8 cellular contexts compared by ENCODE assay signal in the genomic region with DNA sequence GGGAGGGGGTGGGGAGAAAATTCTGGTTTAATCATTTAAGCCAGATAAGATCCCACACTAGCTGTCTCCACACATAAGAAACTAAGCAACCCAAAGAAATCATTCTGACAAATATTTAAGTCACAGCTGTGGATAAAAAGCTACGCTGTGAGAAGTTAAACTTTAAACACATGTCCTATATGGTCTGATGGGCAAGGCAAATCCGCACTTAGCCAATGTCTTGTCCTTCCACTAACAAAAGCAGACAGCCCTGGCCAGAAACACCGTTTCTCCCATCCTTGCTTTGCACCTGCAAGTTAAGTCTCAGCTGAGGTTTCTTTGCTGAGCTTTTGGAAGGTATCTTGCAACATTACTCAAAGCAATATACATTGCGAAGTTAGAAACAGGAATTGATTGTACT.
DNase-seq lines count a peak whose midpoint lies in the region; ATAC-seq and TF ChIP-seq lines count a peak whose summit lies in the region.

No MANE protein-coding gene starts in this region.

- no TSS peak for BruUV-seq in IMR-90 (replicated peaks; lab: Mats Ljungman, UMichigan)

- H3K18ac ChIP-seq in IMR-90 (ENCODE audit: low read depth, low read length): peak overlapping the region; percentile 13; the same call in 1 of the 2 replicates

- CTCF ChIA-PET in IMR-90 (lab: Yijun Ruan, JAX): interaction anchor here (0.8 to 2.7 kb wide), 7 partner anchors 10 to 347 kb away, joined by 3 to 12 read pairs (median 3); no protein-coding TSS in a partner anchor

- H3K27me3 ChIP-seq in GM06990 (replicated peaks; ENCODE audit: control insufficient read depth, insufficient read depth, low read length): no peaks in the 10 kb centered on the region
- no peaks in the 10 kb centered on the region for H3K27me3 ChIP-seq in IMR-90 (ENCODE audit: control insufficient read depth, insufficient read depth, low read length)
- no peaks in the 10 kb centered on the region for H3K27me3 ChIP-seq in parathyroid adenoma (ENCODE audit: control insufficient read depth, insufficient read depth, low read length)
- H3K27me3 ChIP-seq in adrenal gland: no peaks in the 10 kb centered on the region

- no peak overlapping the region; the same call in 1 of the 2 replicates for H3K4ac ChIP-seq in IMR-90 (ENCODE audit: low read depth, low read length)

- H2AK9ac ChIP-seq in IMR-90 (replicated peaks; ENCODE audit: low read depth, low read length, poor library complexity): no peak overlapping the region

- H3K36me3 ChIP-seq in GM06990 (ENCODE audit: control insufficient read depth, insufficient read depth, low read length) (no peaks in the 10 kb centered on the region), IMR-90 (ENCODE audit: control insufficient read depth, insufficient read depth, low read length) (no peaks in the 10 kb centered on the region; the same call in 1 of the 2 replicates), parathyroid adenoma (ENCODE audit: control insufficient read depth, insufficient read depth, low read length) (no peaks in the 10 kb centered on the region), adrenal gland (replicated peaks in 1 of 2) (no peaks in the 10 kb centered on the region)

- no peak overlapping the region for H2BK20ac ChIP-seq in IMR-90 (ENCODE audit: low read depth, low read length)

- no peaks in the 10 kb centered on the region for H3K79me2 ChIP-seq in parathyroid adenoma

- peaks cover 35% of the 10 kb centered on the region for H3K4me1 ChIP-seq in IMR-90 (ENCODE audit: control insufficient read depth, insufficient read depth, low read length)
- H3K4me1 ChIP-seq in parathyroid adenoma: no peaks in the 10 kb centered on the region
- peaks cover 22 to 26% of the 10 kb centered on the region in 2 donors for H3K4me1 ChIP-seq in adrenal gland (replicated peaks in 1 of 2)

- no peak overlapping the region; the same call in 1 of the 2 replicates for H4K91ac ChIP-seq in IMR-90 (ENCODE audit: insufficient read depth, low read depth, low read length)

- H3K4me2 ChIP-seq in IMR-90 (ENCODE audit: low read depth, low read length) (peak overlapping the region; percentile 99), parathyroid adenoma (ENCODE audit: low read length) (peak overlapping the region; percentile 26)

- 0 out of 4 replicates have a peak overlapping the region, but pooled peaks of 1 of the 2 experiments have one; percentile 1 for H4K8ac ChIP-seq in IMR-90 (ENCODE audit: low read depth in 2 of 2, low read length in 2 of 2)

- H3K9me1 ChIP-seq in IMR-90 (ENCODE audit: insufficient read depth, low read length): peaks cover 16% of the 10 kb centered on the region

- peaks cover 0 to 31% of the 10 kb centered on the region in 2 experiments; a peak in 2 of 4 replicates for H3K79me1 ChIP-seq in IMR-90 (ENCODE audit: low read depth in 1 of 2, low read length in 2 of 2)

- 0 out of 2 replicates have a peak overlapping the region, but pooled peaks have one; percentile 45 for H3K56ac ChIP-seq in IMR-90 (ENCODE audit: extremely low read depth, insufficient read depth, low read length)

- no peak for DNase-seq in GM06990 (ENCODE audit: extremely low read depth, insufficient read length)
- no peak for DNase-seq in IMR-90
- no peak for DNase-seq in choroid plexus epithelial cell (ENCODE audit: low read depth)
- no peak for DNase-seq in Kasumi-1 (lab: John Stamatoyannopoulos, UW)
- no peak for DNase-seq in adrenal gland
- no peak for DNase-seq in H4 (ENCODE audit: low spot score)

- peak overlapping the region; percentile 73; the same call in 1 of the 2 replicates for H3K23ac ChIP-seq in IMR-90 (ENCODE audit: low read depth, low read length)

- no peak for TF ChIP-seq RAD21 in IMR-90 (IDR thresholded peaks at IDR 0.05; ENCODE audit: low read length)

- H3K14ac ChIP-seq in IMR-90 (replicated peaks; ENCODE audit: low read depth, low read length): peak overlapping the region; percentile 47

- peaks cover 58% of the 10 kb centered on the region for H4K20me1 ChIP-seq in IMR-90 (ENCODE audit: insufficient read depth, low read length)

- in situ Hi-C loops in IMR-90 (cut with MboI; ENCODE audit: low sequenced_read_pairs): loop anchor here (25.0 kb wide), 1 partner anchor 482 kb away; no protein-coding TSS in a partner anchor

- POLR2A ChIA-PET in IMR-90 (lab: Charles Lee; ENCODE audit: unreplicated experiment): interaction anchor here (0.5 kb wide), 1 partner anchor 77 kb away, joined by 3 read pairs; no protein-coding TSS in a partner anchor

- H2AK5ac ChIP-seq in IMR-90 (ENCODE audit: low read depth, low read length): peak overlapping the region; percentile 30; the same call in 1 of the 2 replicates

- ATAC-seq in IMR-90 (ENCODE audit: low read depth): no peak
- no peak for ATAC-seq in GM18519 (IDR thresholded peaks at IDR 0.05; ENCODE audit: low FRiP score, unreplicated experiment)

- H2BK120ac ChIP-seq in IMR-90 (ENCODE audit: low read depth, low read length): no peak overlapping the region

- WGBS in IMR-90 (ENCODE audit: extremely low coverage in 2 of 2, insufficient read length in 1 of 2), 2 experiments: no CpG with 5 or more reads among the region's 4 CpGs
- WGBS in adrenal gland, 4 donors: 60 to 73% (median 67%) methylated on average over 4 of the region's 4 CpGs

- H3K9me3 ChIP-seq in IMR-90 (ENCODE audit: control insufficient read depth, insufficient read depth, low read length): no peaks in the 10 kb centered on the region
- no peaks in the 10 kb centered on the region for H3K9me3 ChIP-seq in parathyroid adenoma (ENCODE audit: control insufficient read depth, low read length)
- H3K9me3 ChIP-seq in adrenal gland (replicated peaks in 1 of 3): no peaks in the 10 kb centered on the region

- H2BK5ac ChIP-seq in IMR-90 (ENCODE audit: low read depth, low read length, poor library complexity, severe bottlenecking): peak overlapping the region; percentile 55

- peak; percentile 60 for TF ChIP-seq POLR2A in IMR-90 (IDR thresholded peaks at IDR 0.05; ENCODE audit: low read depth, low read length)
- no peak for TF ChIP-seq POLR2A in adrenal gland (IDR thresholded peaks at IDR 0.05)

- H2BK15ac ChIP-seq in IMR-90 (ENCODE audit: low read depth, low read length): no peak overlapping the region

- H2AFZ ChIP-seq in IMR-90 (replicated peaks; ENCODE audit: low read length, poor library complexity) (no peak overlapping the region), parathyroid adenoma (no peak overlapping the region)

- H3K4me3 ChIP-seq in GM06990 (replicated peaks; ENCODE audit: low read depth, low read length) (peak overlapping the region; percentile 72), IMR-90 (ENCODE audit: insufficient read depth, low read depth, low read length) (peak overlapping the region; percentile 43; the same call in 1 of the 2 replicates), choroid plexus epithelial cell (ENCODE audit: low read depth, low read length) (peak overlapping the region; percentile 82), parathyroid adenoma (ENCODE audit: low read depth, low read length) (peak overlapping the region; percentile 85), adrenal gland (peak overlapping the region in 1 of 4 donors; percentile 55)

- intact Hi-C loops in IMR-90 (cut with micrococcal nuclease): loop anchor here (5.0 kb wide), 1 partner anchor 112 kb away; no protein-coding TSS in a partner anchor
- intact Hi-C loops in adrenal gland (cut with DNase I): no loop called here

- TF ChIP-seq CTCF in GM06990 (IDR thresholded peaks at IDR 0.05; ENCODE audit: insufficient read depth, low read length, poor library complexity, severe bottlenecking) (no peak), IMR-90 (conservative IDR thresholded peaks at IDR 0.05; ENCODE audit: low read depth, low read length) (no peak), choroid plexus epithelial cell (conservative IDR thresholded peaks at IDR 0.05; ENCODE audit: low read depth, low read length) (no peak), parathyroid adenoma (IDR thresholded peaks at IDR 0.05) (no peak), adrenal gland (IDR thresholded peaks at IDR 0.05) (no peak)

- dilution Hi-C loops in IMR-90 (cut with HindIII; ENCODE audit: low sequenced_read_pairs, unreplicated experiment): no loop called here

- H3K27ac ChIP-seq in IMR-90 (ENCODE audit: insufficient read depth, low read length) (peak overlapping the region; percentile 34), parathyroid adenoma (no peak overlapping the region), adrenal gland (peak overlapping the region in 2 of 5 donors; percentile 65 to 87)

- peak overlapping the region; percentile 68 for H3K9ac ChIP-seq in IMR-90 (ENCODE audit: low read depth, low read length)
- H3K9ac ChIP-seq in parathyroid adenoma: no peak overlapping the region

- no peak overlapping the region for H4K5ac ChIP-seq in IMR-90 (ENCODE audit: low read depth, low read length)

TF ChIP-seq in IMR-90, 13 proteins besides CTCF, POLR2A, EP300 and RAD21 (continues in another document):
- TF ChIP-seq SMC3 (IDR thresholded peaks at IDR 0.05; ENCODE audit: low read depth, low read length) (no peak), RCOR1 (IDR thresholded peaks at IDR 0.05; ENCODE audit: insufficient replicate concordance, low read length) (no peak), MXI1 (IDR thresholded peaks at IDR 0.05; ENCODE audit: borderline replicate concordance, low read depth, low read length) (no peak), CHD1 (IDR thresholded peaks at IDR 0.05; ENCODE audit: low read depth, low read length) (no peak), FOS (IDR thresholded peaks at IDR 0.05; ENCODE audit: low read depth, low read length) (no peak), MAZ (IDR thresholded peaks at IDR 0.05; ENCODE audit: borderline replicate concordance, low read depth, low read length) (no peak), NFE2L2 (IDR thresholded peaks at IDR 0.05; ENCODE audit: low read depth, low read length) (no peak), BHLHE40 (IDR thresholded peaks at IDR 0.05; ENCODE audit: low read depth, low read length) (no peak), RFX5 (IDR thresholded peaks at IDR 0.05; ENCODE audit: low read depth, low read length) (no peak), MAFK (IDR thresholded peaks at IDR 0.05; ENCODE audit: low read depth, low read length) (no peak), CEBPB (IDR thresholded peaks at IDR 0.05; ENCODE audit: low read depth, low read length) (no peak)
- TF ChIP-seq, protein P1, sequence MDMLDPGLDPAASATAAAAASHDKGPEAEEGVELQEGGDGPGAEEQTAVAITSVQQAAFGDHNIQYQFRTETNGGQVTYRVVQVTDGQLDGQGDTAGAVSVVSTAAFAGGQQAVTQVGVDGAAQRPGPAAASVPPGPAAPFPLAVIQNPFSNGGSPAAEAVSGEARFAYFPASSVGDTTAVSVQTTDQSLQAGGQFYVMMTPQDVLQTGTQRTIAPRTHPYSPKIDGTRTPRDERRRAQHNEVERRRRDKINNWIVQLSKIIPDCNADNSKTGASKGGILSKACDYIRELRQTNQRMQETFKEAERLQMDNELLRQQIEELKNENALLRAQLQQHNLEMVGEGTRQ (IDR thresholded peaks at IDR 0.05; ENCODE audit: low read depth, low read length): no peak
